18 cellular contexts compared by ENCODE assay signal in the genomic region with DNA sequence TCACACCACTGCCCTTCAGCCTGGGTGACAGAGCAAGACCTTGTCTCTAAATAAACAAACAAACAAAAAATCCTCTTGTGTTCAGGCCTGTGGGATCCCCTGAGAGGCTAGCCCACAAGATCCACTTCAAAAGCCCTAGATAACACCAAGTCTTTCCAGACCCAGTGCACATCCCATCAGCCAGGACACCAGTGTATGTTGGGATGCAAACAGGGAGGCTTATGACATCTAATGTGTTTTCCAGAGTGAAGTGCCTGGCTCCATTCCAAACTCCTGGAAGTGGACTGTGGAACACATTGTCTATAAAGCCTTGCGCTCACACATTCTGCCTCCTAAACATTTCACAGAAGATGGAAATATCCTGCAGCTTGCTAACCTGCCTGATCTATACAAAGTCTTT. TPM values are rescaled to one million over a fixed set of nuclear protein-coding genes. Genes with fewer than 3 reads are reported as not detected.
DNase-seq lines count a peak whose midpoint lies in the region; ATAC-seq lines count a peak whose summit lies in the region.
"Had no signal": no experiment of that assay in that cellular context is flagged by ENCODE, and none has a peak within 500 bp of the region (broad histone marks: within the 10 kb centered on the region; RNA-seq: fewer than 3 reads in every experiment).

No MANE protein-coding gene starts in this region.

- ATAC-seq in left ventricle myocardium superior: peak; percentile 59
- no peak for ATAC-seq in GM19351 (IDR thresholded peaks at IDR 0.05; ENCODE audit: unreplicated experiment)
- ATAC-seq in HG03432 (IDR thresholded peaks at IDR 0.05; ENCODE audit: unreplicated experiment): no peak
- ATAC-seq: body of pancreas, pancreas had no signal

- intact Hi-C loops in left ventricle myocardium superior (cut with micrococcal nuclease): no loop called here

- DNase-seq in DMS53 (lab: John Stamatoyannopoulos, UW): peak; percentile 3
- DNase-seq in DMS53 treated with DMSO at 0.1 percent for 48 hours (lab: John Stamatoyannopoulos, UW; ENCODE audit: unreplicated experiment): no peak
- peak; percentile 73 for DNase-seq in NCI-H345 (lab: John Stamatoyannopoulos, UW)
- DNase-seq in left ventricle myocardium superior: no peak
- peak in 1 of 49 donors; percentile 32 for DNase-seq in substantia nigra (lab: John Stamatoyannopoulos, UW)
- DNase-seq in HuH-7 (ENCODE audit: low spot score): no peak
- DNase-seq: activated CD4-positive, alpha-beta T cell treated with anti-CD3 and anti-CD28 coated beads, Interleukin-2, amount 50 U/mL, for 1 hour; activated naive CD4-positive, alpha-beta T cell treated with anti-CD3 and anti-CD28 coated beads, Interleukin-2, amount 10 ng/mL, durations not matched to agents 7 days and 5 days; body of pancreas; NCI-H2107; NCI-H774; pancreas; stimulated activated CD4-positive, alpha-beta T cell treated with anti-CD3 and anti-CD28 coated beads, Interleukin-4, amount 100 ng/mL, for 4 hours; stimulated activated CD8-positive, alpha-beta memory T cell treated with anti-CD3 and anti-CD28 coated beads, Interleukin-4, amount 100 ng/mL, for 48 hours; transverse colon had no signal

- H3K27ac ChIP-seq in substantia nigra (ENCODE audit: low read depth, low read length, poor library complexity, severe bottlenecking): peak overlapping the region; percentile 51
- H3K27ac ChIP-seq: body of pancreas, epithelial cell of prostate, pancreas, transverse colon had no signal

RNA-seq across cellular contexts. Expression of a gene that starts 56.9 kb away (rescaled TPM):
- 38.8 TPM for total RNA-seq in left ventricle myocardium superior

RNA-seq across cellular contexts. Expression of a gene that starts 57.3 kb away (rescaled TPM):
- 19.1 TPM for total RNA-seq in left ventricle myocardium superior

Comparison
In these comparisons a context has a peak if more than half of its experiments do, and no peak if none do; other contexts are left out.
1. DNase-seq: peak in DMS53 (single experiment) and NCI-H345 (single experiment); none in DMS53 treated with DMSO at 0.1 percent for 48 hours (single experiment), left ventricle myocardium superior (single experiment) and HuH-7 (single experiment).